11 cellular contexts compared by ENCODE assay signal in the genomic region with DNA sequence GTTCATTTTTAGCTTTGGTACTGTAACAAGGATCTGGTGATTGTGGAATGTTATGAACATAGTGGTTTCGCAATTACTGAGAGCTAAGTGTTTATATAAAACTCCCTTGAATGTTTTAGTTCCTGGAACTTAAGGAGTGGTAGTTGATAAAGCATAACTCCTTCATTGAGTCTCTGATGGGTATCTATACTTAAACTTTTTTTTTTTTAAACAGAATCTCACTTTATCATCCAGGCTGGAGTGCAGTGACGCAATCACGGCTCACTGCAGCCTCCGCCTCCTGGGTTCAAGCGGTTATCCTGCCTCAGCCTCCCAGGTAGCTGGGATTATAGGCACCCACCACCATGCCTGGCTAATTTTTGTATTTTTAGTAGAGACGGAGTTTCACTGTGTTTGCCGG. TPM values are rescaled to one million over a fixed set of nuclear protein-coding genes. Genes with fewer than 3 reads are reported as not detected.
DNase-seq lines count a peak whose midpoint lies in the region; ATAC-seq, FAIRE-seq and TF ChIP-seq lines count a peak whose summit lies in the region.
"Had no signal": no experiment of that assay in that cellular context is flagged by ENCODE, and none has a peak within 500 bp of the region (broad histone marks: within the 10 kb centered on the region; RNA-seq: fewer than 3 reads in every experiment).

No MANE protein-coding gene starts in this region.

- H3K4me3 ChIP-seq in A673 (ENCODE audit: low read depth, low read length, poor library complexity, severe bottlenecking) (no peak overlapping the region), bronchial epithelial cell (ENCODE audit: low read depth, low read length) (no peak overlapping the region), HepG2 (replicated peaks in 1 of 3; ENCODE audit: insufficient read depth in 1 of 3, low read depth in 2 of 3, low read length in 3 of 3) (no peak overlapping the region)

- no peak for TF ChIP-seq EP300 in Ishikawa (IDR thresholded peaks at IDR 0.05; ENCODE audit: borderline replicate concordance)
- no peak for TF ChIP-seq EP300 in HepG2 (IDR thresholded peaks at IDR 0.05; ENCODE audit: low read depth in 2 of 2, low read length in 2 of 2)
- no peak for TF ChIP-seq EP300 in HepG2 (CRISPR knock-in tag; IDR thresholded peaks at IDR 0.05; ENCODE audit: borderline replicate concordance)

- TF ChIP-seq RAD21 in Ishikawa (IDR thresholded peaks at IDR 0.05; ENCODE audit: low read depth) (no peak), HepG2 (CRISPR knock-in tag; IDR thresholded peaks at IDR 0.05) (no peak)

- H3K9me3 ChIP-seq in A673 (ENCODE audit: low read depth, low read length, poor library complexity, severe bottlenecking) = no peaks in the 10 kb centered on the region
- H3K9me3 ChIP-seq in HepG2 (ENCODE audit: low read length) = no peaks in the 10 kb centered on the region

- 97% methylated on average over 7 of the region's 7 CpGs for WGBS in HepG2 (ENCODE audit: low lambda C conversion rate)

- BruUV-seq in A673 (replicated peaks; lab: Mats Ljungman, UMichigan) = no TSS peak
- BruUV-seq in HepG2 (replicated peaks; lab: Mats Ljungman, UMichigan) = no TSS peak

- peaks cover 26% of the 10 kb centered on the region for H3K79me2 ChIP-seq in HepG2 (ENCODE audit: insufficient read depth, low read length)

- TF ChIP-seq POLR2A in HepG2 (IDR thresholded peaks at IDR 0.05; ENCODE audit: insufficient read depth in 1 of 2, low read depth in 2 of 2, low read length in 2 of 2) = no peak

- intact Hi-C loops in A673 (cut with micrococcal nuclease; ENCODE audit: unreplicated experiment) = no loop called here
- intact Hi-C loops in HepG2 (cut with micrococcal nuclease; ENCODE audit: unreplicated experiment) = no loop called here
- intact Hi-C loops in natural killer cell (cut with micrococcal nuclease) = no loop called here

- in situ Hi-C loops in HepG2 (cut with HindIII; ENCODE audit: extremely low pct_ligation_motif_present, low pct_unique_long_range_greater_than_20kb) = no loop called here

- TF ChIP-seq CTCF in A673 (conservative IDR thresholded peaks at IDR 0.05; ENCODE audit: low read depth, low read length) (no peak), bronchial epithelial cell (IDR thresholded peaks at IDR 0.05; ENCODE audit: insufficient read depth, low read length, severe bottlenecking) (no peak), HepG2 (CRISPR knock-in tag; IDR thresholded peaks at IDR 0.05) (no peak), natural killer cell (IDR thresholded peaks at IDR 0.05) (no peak)

- H3K4me3 Mint-ChIP-seq in natural killer cell = no peak overlapping the region
- H3K4me3 Mint-ChIP-seq: activated T-helper 17 cell treated with anti-CD3 and anti-CD28 coated beads, Interleukin-2, amount 50 U/mL, for 72 hours; CD4-positive, alpha-beta T cell had no signal

- no peaks in the 10 kb centered on the region for H3K4me1 Mint-ChIP-seq in natural killer cell
- H3K4me1 Mint-ChIP-seq: activated T-helper 17 cell treated with anti-CD3 and anti-CD28 coated beads, Interleukin-2, amount 50 U/mL, for 72 hours had no signal

- CTCF ChIA-PET in A673 (lab: Charles Lee) (no interaction called here), HepG2 (lab: Yijun Ruan, JAX; ENCODE audit: low intra/inter-chr PET ratio, low total read pairs) (no interaction called here)

- no peak overlapping the region for H3K27ac Mint-ChIP-seq in natural killer cell
- H3K27ac Mint-ChIP-seq: activated T-helper 17 cell treated with anti-CD3 and anti-CD28 coated beads, Interleukin-2, amount 50 U/mL, for 72 hours; CD4-positive, alpha-beta T cell had no signal

- H3K4me1 ChIP-seq in A673 (ENCODE audit: insufficient read depth, low read length, poor library complexity, severe bottlenecking) = no peaks in the 10 kb centered on the region
- H3K4me1 ChIP-seq in HepG2 (ENCODE audit: insufficient read depth, low read length) = peaks cover 14% of the 10 kb centered on the region

- FAIRE-seq in bronchial epithelial cell (lab: Jason Lieb, UNC) (no peak), HepG2 (lab: Jason Lieb, UNC) (no peak)

- POLR2A ChIA-PET in A673 (lab: Charles Lee; ENCODE audit: low non-redundant PET) (no interaction called here), HepG2 (lab: Yijun Ruan, JAX) (interaction anchor here (0.7 kb wide), 1 partner anchor 53 kb away, joined by 3 read pairs; no protein-coding TSS in a partner anchor)

- H3K27me3 ChIP-seq in A673 (replicated peaks; ENCODE audit: insufficient read depth, low read depth, low read length, poor library complexity) (no peaks in the 10 kb centered on the region), bronchial epithelial cell (ENCODE audit: control insufficient read depth, insufficient read depth, low read length) (no peaks in the 10 kb centered on the region), HepG2 (ENCODE audit: control insufficient read depth in 1 of 2, insufficient read depth in 2 of 2, low read length in 2 of 2) (no peaks in the 10 kb centered on the region)

- DNase-seq in A673 (ENCODE audit: low spot score) = peak; percentile 15
- DNase-seq in bronchial epithelial cell (ENCODE audit: low read depth) = peak; percentile 63
- peak; percentile 5 for DNase-seq in HepG2 (ENCODE audit: low spot score)
- DNase-seq in natural killer cell = no peak
- no peak for DNase-seq in ecto neural progenitor cell (ENCODE audit: low spot score)
- DNase-seq: CD4-positive, alpha-beta T cell; stimulated activated CD4-positive, alpha-beta T cell treated with anti-CD3 and anti-CD28 coated beads, Interleukin-4, amount 100 ng/mL, for 1 hour had no signal

- ATAC-seq in HepG2 (no peak), natural killer cell (no peak), GM18511 (IDR thresholded peaks at IDR 0.05; ENCODE audit: unreplicated experiment) (no peak), GM18907 (IDR thresholded peaks at IDR 0.05; ENCODE audit: unreplicated experiment) (no peak)
- ATAC-seq: activated T-helper 17 cell treated with anti-CD3 and anti-CD28 coated beads, Interleukin-2, amount 50 U/mL, for 72 hours had no signal

- peaks cover 19% of the 10 kb centered on the region for H3K36me3 ChIP-seq in A673 (ENCODE audit: insufficient read depth, low read length, poor library complexity, severe bottlenecking)
- H3K36me3 ChIP-seq in bronchial epithelial cell (ENCODE audit: control insufficient read depth, insufficient read depth, low read length) = no peaks in the 10 kb centered on the region
- peaks cover 1 to 10% of the 10 kb centered on the region in 2 experiments; a peak in 2 of 5 replicates for H3K36me3 ChIP-seq in HepG2 (replicated peaks in 1 of 2; ENCODE audit: control insufficient read depth in 1 of 2, insufficient read depth in 2 of 2, low read length in 2 of 2)

- no peak overlapping the region for H3K4me2 ChIP-seq in HepG2 (ENCODE audit: low read depth, low read length)

- H3K27me3 Mint-ChIP-seq in natural killer cell (ENCODE audit: low read depth in 2 of 2) = no peaks in the 10 kb centered on the region
- H3K27me3 Mint-ChIP-seq: activated T-helper 17 cell treated with anti-CD3 and anti-CD28 coated beads, Interleukin-2, amount 50 U/mL, for 72 hours; CD4-positive, alpha-beta T cell had no signal

- H3K27ac ChIP-seq in A673 (ENCODE audit: low read depth, low read length, poor library complexity, severe bottlenecking) (no peak overlapping the region), HepG2 (ENCODE audit: extremely low read length, insufficient read depth, low read length) (no peak overlapping the region)

- H2AFZ ChIP-seq in HepG2 (ENCODE audit: low read length) = no peak overlapping the region

- H3K9ac ChIP-seq in HepG2 (ENCODE audit: insufficient read depth, low read depth, low read length) = no peak overlapping the region

- no peaks in the 10 kb centered on the region for H3K36me3 Mint-ChIP-seq in natural killer cell

- no peaks in the 10 kb centered on the region; the same call in 1 of the 2 replicates for H4K20me1 ChIP-seq in HepG2 (ENCODE audit: insufficient read depth, low read length)

- H3K9me3 Mint-ChIP-seq in natural killer cell = no peaks in the 10 kb centered on the region
- H3K9me3 Mint-ChIP-seq: activated T-helper 17 cell treated with anti-CD3 and anti-CD28 coated beads, Interleukin-2, amount 50 U/mL, for 72 hours; CD4-positive, alpha-beta T cell had no signal

RNA-seq across cellular contexts. Expression of gene PRKCI, which starts 11.3 kb away (rescaled TPM):
- total RNA-seq in A673 (2021) (44.7 and 48.2 TPM in 2 replicates), bronchial epithelial cell (58.7 and 81.8 TPM in 2 replicates), HepG2 (2016; rRNA removed; fragmentation: Illumina TruSeq; extraction: Trizol) (30.4 and 39.1 TPM in 2 replicates), natural killer cell (10 to 100 TPM in 2 of 3 donors, 1 to 10 TPM in 1; 8.4 to 14.4 (median 11.1) TPM)
- total RNA-seq in HepG2 (2016; cell fraction: cytosol; rRNA removed; fragmentation: Illumina TruSeq; extraction: Trizol; ENCODE audit: low read depth) = 11.6 and 12.0 TPM in 2 replicates
- total RNA-seq in HepG2 (2016; cell fraction: insoluble cytoplasmic fraction; rRNA removed; fragmentation: Illumina TruSeq; extraction: Trizol) = 29.9 and 42.0 TPM in 2 replicates
- 13.7 and 15.0 TPM in 2 replicates for total RNA-seq in HepG2 (2016; cell fraction: membrane; rRNA removed; fragmentation: Illumina TruSeq; extraction: Trizol)
- 19.8 and 28.5 TPM in 2 replicates for total RNA-seq in HepG2 (2016; cell fraction: nucleus; rRNA removed; fragmentation: Illumina TruSeq; extraction: Trizol)
- 11.7 and 17.2 TPM in 2 replicates for polyA plus RNA-seq in HepG2 (2011; rRNA removed)
- polyA plus RNA-seq in HepG2 (2011; cell fraction: cytosol; rRNA removed) = 6.2 and 9.0 TPM in 2 replicates
- polyA plus RNA-seq in HepG2 (2011; cell fraction: nucleus; rRNA removed) = 5.0 and 9.3 TPM in 2 replicates
- polyA plus RNA-seq in HepG2 (2012) = 12.9 and 22.8 TPM in 2 replicates
- polyA plus RNA-seq in HepG2 (2016; cell fraction: cytosol; fragmentation: Illumina TruSeq; extraction: Trizol; ENCODE audit: low read depth) = 2.5 and 3.2 TPM in 2 replicates
- 29.3 and 31.7 TPM in 2 replicates for polyA plus RNA-seq in HepG2 (2016; cell fraction: insoluble cytoplasmic fraction; fragmentation: Illumina TruSeq; extraction: Trizol; ENCODE audit: low read depth)
- 5.4 and 6.7 TPM in 2 replicates for polyA plus RNA-seq in HepG2 (2016; cell fraction: membrane; fragmentation: Illumina TruSeq; extraction: Trizol; ENCODE audit: low read depth)
- polyA plus RNA-seq in HepG2 (2016; cell fraction: nucleus; fragmentation: Illumina TruSeq; extraction: Trizol; ENCODE audit: insufficient read depth, low read depth) = 25.1 and 26.3 TPM in 2 replicates
- 14.9 and 45.3 TPM in 2 replicates for polyA minus RNA-seq in HepG2 (2011; rRNA and poly(A)+ RNA removed; ENCODE audit: low replicate concordance)
- polyA minus RNA-seq in HepG2 (2011; cell fraction: cytosol; rRNA and poly(A)+ RNA removed) = 20.2 and 22.9 TPM in 2 replicates
- polyA minus RNA-seq in HepG2 (2011; cell fraction: nucleus; rRNA and poly(A)+ RNA removed) = 34.5 and 41.0 TPM in 2 replicates

RNA-seq across cellular contexts. Expression of gene PHC3, which starts 52.0 kb away (rescaled TPM):
- total RNA-seq in A673 (2021) = 49.2 and 55.4 TPM in 2 replicates
- total RNA-seq in bronchial epithelial cell = 13.7 TPM in 2 replicates
- 16.5 and 24.1 TPM in 2 replicates for total RNA-seq in HepG2 (2016; rRNA removed; fragmentation: Illumina TruSeq; extraction: Trizol)
- total RNA-seq in HepG2 (2016; cell fraction: cytosol; rRNA removed; fragmentation: Illumina TruSeq; extraction: Trizol; ENCODE audit: low read depth) = 83.1 and 87.8 TPM in 2 replicates
- 15.1 and 19.9 TPM in 2 replicates for total RNA-seq in HepG2 (2016; cell fraction: insoluble cytoplasmic fraction; rRNA removed; fragmentation: Illumina TruSeq; extraction: Trizol)
- 17.9 and 22.5 TPM in 2 replicates for total RNA-seq in HepG2 (2016; cell fraction: membrane; rRNA removed; fragmentation: Illumina TruSeq; extraction: Trizol)
- 45.6 and 47.3 TPM in 2 replicates for total RNA-seq in HepG2 (2016; cell fraction: nucleus; rRNA removed; fragmentation: Illumina TruSeq; extraction: Trizol)
- polyA plus RNA-seq in HepG2 (2011; rRNA removed) = 42.9 and 49.0 TPM in 2 replicates
- polyA plus RNA-seq in HepG2 (2011; cell fraction: cytosol; rRNA removed) = 18.5 and 21.7 TPM in 2 replicates
- polyA plus RNA-seq in HepG2 (2011; cell fraction: nucleus; rRNA removed) = 64.0 and 65.6 TPM in 2 replicates
- polyA plus RNA-seq in HepG2 (2012) = 12.8 and 14.1 TPM in 2 replicates
- 0.53 and 0.69 TPM in 2 replicates for polyA plus RNA-seq in HepG2 (2016; cell fraction: cytosol; fragmentation: Illumina TruSeq; extraction: Trizol; ENCODE audit: low read depth)
- polyA plus RNA-seq in HepG2 (2016; cell fraction: insoluble cytoplasmic fraction; fragmentation: Illumina TruSeq; extraction: Trizol; ENCODE audit: low read depth) = 6.1 and 6.6 TPM in 2 replicates
- 0.78 TPM in 2 replicates for polyA plus RNA-seq in HepG2 (2016; cell fraction: membrane; fragmentation: Illumina TruSeq; extraction: Trizol; ENCODE audit: low read depth)
- polyA plus RNA-seq in HepG2 (2016; cell fraction: nucleus; fragmentation: Illumina TruSeq; extraction: Trizol; ENCODE audit: insufficient read depth, low read depth) = 21.1 and 24.6 TPM in 2 replicates
- 193 and 376 TPM in 2 replicates for polyA minus RNA-seq in HepG2 (2011; rRNA and poly(A)+ RNA removed; ENCODE audit: low replicate concordance)
- polyA minus RNA-seq in HepG2 (2011; cell fraction: cytosol; rRNA and poly(A)+ RNA removed) = 15.6 and 17.5 TPM in 2 replicates
- 86.4 and 113 TPM in 2 replicates for polyA minus RNA-seq in HepG2 (2011; cell fraction: nucleus; rRNA and poly(A)+ RNA removed)
- 100 to 1,000 TPM; 121 to 130 (median 125) TPM for total RNA-seq in natural killer cell

Comparison
In these comparisons a context has a peak if more than half of its experiments do, and no peak if none do; other contexts are left out.
1. DNase-seq: peak in A673 (single experiment), bronchial epithelial cell (single experiment) and HepG2 (single experiment); none in natural killer cell (single experiment) and ecto neural progenitor cell (single experiment).